ENCODE assay signal across 1 cellular context in genomic region chr1:228860911-228861829, GRCh38.
TF ChIP-seq lines count a peak whose summit lies in the region.

No MANE protein-coding gene starts in this region.

TF ChIP-seq in HepG2, 621 proteins besides CTCF, POLR2A, EP300 and RAD21 (continued from another document and continues in another):
- no peak for TF ChIP-seq ZNF569 (CRISPR knock-in tag; IDR thresholded peaks at IDR 0.05; ENCODE audit: borderline replicate concordance)
- 0 out of 2 replicates have a peak, but pooled peaks have one; percentile 29 for TF ChIP-seq HNRNPL (IDR thresholded peaks at IDR 0.05; ENCODE audit: low read depth, low read length)
- TF ChIP-seq ZNF318 (CRISPR knock-in tag; IDR thresholded peaks at IDR 0.05): no peak
- peak; percentile 69 for TF ChIP-seq HNF4G (IDR thresholded peaks at IDR 0.05; ENCODE audit: borderline replicate concordance, low read depth, low read length)
- peak; percentile 65; the same call in 1 of the 2 replicates for TF ChIP-seq HNF4G (CRISPR knock-in tag; IDR thresholded peaks at IDR 0.05; ENCODE audit: borderline replicate concordance, low read depth)
- peak in 1 of 2 experiments; percentile 79; a peak in 2 of 4 replicates for TF ChIP-seq ATF4 (CRISPR knock-in tag; IDR thresholded peaks at IDR 0.05)
- no peak for TF ChIP-seq AGO2 (optimal IDR thresholded peaks at IDR 0.05; ENCODE audit: low read depth, low read length)
- no peak for TF ChIP-seq SUZ12 (IDR thresholded peaks at IDR 0.05; ENCODE audit: low read depth, low read length)
- no peak for TF ChIP-seq ZNF850 (CRISPR knock-in tag; conservative IDR thresholded peaks at IDR 0.05)
- no peak for TF ChIP-seq ZNF20 (CRISPR knock-in tag; IDR thresholded peaks at IDR 0.05)
- no peak for TF ChIP-seq HNRNPH1 (optimal IDR thresholded peaks at IDR 0.05; ENCODE audit: low read depth, low read length)
- TF ChIP-seq NRL (CRISPR knock-in tag; IDR thresholded peaks at IDR 0.05; ENCODE audit: borderline replicate concordance): no peak
- TF ChIP-seq ZNF142 (CRISPR knock-in tag; IDR thresholded peaks at IDR 0.05): no peak
- no peak for TF ChIP-seq GPBP1L1 (CRISPR knock-in tag; IDR thresholded peaks at IDR 0.05)
- TF ChIP-seq ZNF260 (CRISPR knock-in tag; IDR thresholded peaks at IDR 0.05; ENCODE audit: borderline replicate concordance, low read depth): no peak
- no peak for TF ChIP-seq CCDC6 (CRISPR knock-in tag; IDR thresholded peaks at IDR 0.05)
- TF ChIP-seq ZBTB37 (CRISPR knock-in tag; IDR thresholded peaks at IDR 0.05): no peak
- no peak for TF ChIP-seq ZBTB1 (CRISPR knock-in tag; IDR thresholded peaks at IDR 0.05; ENCODE audit: borderline replicate concordance)
- peak; percentile 46; the same call in 1 of the 2 replicates for TF ChIP-seq STAT6 (CRISPR knock-in tag; IDR thresholded peaks at IDR 0.05; ENCODE audit: borderline replicate concordance)
- TF ChIP-seq ZIK1 (CRISPR knock-in tag; IDR thresholded peaks at IDR 0.05; ENCODE audit: borderline replicate concordance, low read depth): no peak
- no peak for TF ChIP-seq FLYWCH1 (CRISPR knock-in tag; IDR thresholded peaks at IDR 0.05)
- peak; percentile 82 for TF ChIP-seq MEF2D (CRISPR knock-in tag; IDR thresholded peaks at IDR 0.05)
- no peak for TF ChIP-seq ATF7-NPFF (CRISPR knock-in tag; IDR thresholded peaks at IDR 0.05; ENCODE audit: low read depth)
- no peak for TF ChIP-seq XBP1 (CRISPR knock-in tag; IDR thresholded peaks at IDR 0.05)
- TF ChIP-seq FOXA1 (IDR thresholded peaks at IDR 0.05): no peak
- TF ChIP-seq FOXA1 (CRISPR knock-in tag; IDR thresholded peaks at IDR 0.05): peak; percentile 77
- peak; percentile 32; the same call in 1 of the 2 replicates for TF ChIP-seq ZNF430 (CRISPR knock-in tag; IDR thresholded peaks at IDR 0.05)
- TF ChIP-seq ZNF263 (CRISPR knock-in tag; IDR thresholded peaks at IDR 0.05): no peak
- no peak for TF ChIP-seq SRSF9 (IDR thresholded peaks at IDR 0.05; ENCODE audit: borderline replicate concordance, insufficient read depth, low read depth, low read length, poor library complexity, severe bottlenecking)
- no peak for TF ChIP-seq ETS1 (CRISPR knock-in tag; IDR thresholded peaks at IDR 0.05)
